8 cellular contexts compared by ENCODE assay signal in the genomic region with DNA sequence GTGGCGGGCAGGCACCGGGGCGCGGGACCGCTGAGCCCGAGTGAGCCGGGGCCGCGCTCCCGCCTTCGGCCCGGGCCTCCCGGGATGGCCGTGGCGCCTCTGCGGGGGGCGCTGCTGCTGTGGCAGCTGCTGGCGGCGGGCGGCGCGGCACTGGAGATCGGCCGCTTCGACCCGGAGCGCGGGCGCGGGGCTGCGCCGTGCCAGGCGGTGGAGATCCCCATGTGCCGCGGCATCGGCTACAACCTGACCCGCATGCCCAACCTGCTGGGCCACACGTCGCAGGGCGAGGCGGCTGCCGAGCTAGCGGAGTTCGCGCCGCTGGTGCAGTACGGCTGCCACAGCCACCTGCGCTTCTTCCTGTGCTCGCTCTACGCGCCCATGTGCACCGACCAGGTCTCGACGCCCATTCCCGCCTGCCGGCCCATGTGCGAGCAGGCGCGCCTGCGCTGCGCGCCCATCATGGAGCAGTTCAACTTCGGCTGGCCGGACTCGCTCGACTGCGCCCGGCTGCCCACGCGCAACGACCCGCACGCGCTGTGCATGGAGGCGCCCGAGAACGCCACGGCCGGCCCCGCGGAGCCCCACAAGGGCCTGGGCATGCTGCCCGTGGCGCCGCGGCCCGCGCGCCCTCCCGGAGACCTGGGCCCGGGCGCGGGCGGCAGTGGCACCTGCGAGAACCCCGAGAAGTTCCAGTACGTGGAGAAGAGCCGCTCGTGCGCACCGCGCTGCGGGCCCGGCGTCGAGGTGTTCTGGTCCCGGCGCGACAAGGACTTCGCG. TPM values are rescaled to one million over a fixed set of nuclear protein-coding genes. Genes with fewer than 3 reads are reported as not detected.
DNase-seq lines count a peak whose midpoint lies in the region; ATAC-seq and TF ChIP-seq lines count a peak whose summit lies in the region.

No MANE protein-coding gene starts in this region.

- H3K27me3 Mint-ChIP-seq in CD4-positive, CD25-positive, alpha-beta regulatory T cell = peaks cover 12% of the 10 kb centered on the region
- H3K27me3 Mint-ChIP-seq in T-helper 1 cell treated with Interleukin-12 subunit alpha and Interleukin-12 subunit beta and Interleukin-4 antibody, amounts not matched to agents 30 μg/mL and 1 μg/mL, for 36 hours (ENCODE audit: low read depth) = peaks cover 6% of the 10 kb centered on the region

- peaks cover 0 to 3% (median 0%) of the 10 kb centered on the region in 7 donors for H3K9me3 Mint-ChIP-seq in CD4-positive, CD25-positive, alpha-beta regulatory T cell
- no peaks in the 10 kb centered on the region for H3K9me3 Mint-ChIP-seq in T-helper 1 cell treated with Interleukin-12 subunit alpha and Interleukin-12 subunit beta and Interleukin-4 antibody, amounts not matched to agents 30 μg/mL and 1 μg/mL, for 36 hours

- H3K36me3 ChIP-seq in CD4-positive, CD25-positive, alpha-beta regulatory T cell (ENCODE audit: control insufficient read depth, insufficient read depth, low read length) = peaks cover under 1% of the 10 kb centered on the region
- H3K36me3 ChIP-seq in iPS-15b (ENCODE audit: control insufficient read depth, insufficient read depth, low read length) (no peaks in the 10 kb centered on the region), vagina (no peaks in the 10 kb centered on the region)

- no peak overlapping the region for H3K27ac Mint-ChIP-seq in CD4-positive, CD25-positive, alpha-beta regulatory T cell
- no peak overlapping the region for H3K27ac Mint-ChIP-seq in T-helper 1 cell treated with Interleukin-12 subunit alpha and Interleukin-12 subunit beta and Interleukin-4 antibody, amounts not matched to agents 30 μg/mL and 1 μg/mL, for 36 hours

- H3K9me3 ChIP-seq in CD4-positive, CD25-positive, alpha-beta regulatory T cell (ENCODE audit: control insufficient read depth in 2 of 2, low read length in 2 of 2) = no peaks in the 10 kb centered on the region
- H3K9me3 ChIP-seq in iPS-15b (ENCODE audit: control insufficient read depth, insufficient read depth, low read length) (no peaks in the 10 kb centered on the region), vagina (no peaks in the 10 kb centered on the region)

- H3K27me3 ChIP-seq in CD4-positive, CD25-positive, alpha-beta regulatory T cell (ENCODE audit: control insufficient read depth, insufficient read depth, low read length) = no peaks in the 10 kb centered on the region
- H3K27me3 ChIP-seq in iPS-15b (ENCODE audit: control insufficient read depth, insufficient read depth, low read length) = peaks cover 9% of the 10 kb centered on the region
- no peaks in the 10 kb centered on the region for H3K27me3 ChIP-seq in vagina

- TF ChIP-seq POLR2A in vagina (IDR thresholded peaks at IDR 0.05) = no peak

- peak in 1 of 3 donors; percentile 46 for DNase-seq in CD4-positive, CD25-positive, alpha-beta regulatory T cell
- DNase-seq in vagina (ENCODE audit: extremely low spot score in 2 of 2) (no peak), middle frontal gyrus (ENCODE audit: extremely low spot score, low spot score) (no peak), HK-2 (ENCODE audit: unreplicated experiment) (no peak), cerebellum (ENCODE audit: low spot score) (no peak)

- H3K4me1 ChIP-seq in CD4-positive, CD25-positive, alpha-beta regulatory T cell (ENCODE audit: control insufficient read depth, insufficient read depth, low read length, poor library complexity, severe bottlenecking) = peaks cover 3% of the 10 kb centered on the region
- H3K4me1 ChIP-seq in iPS-15b (ENCODE audit: control insufficient read depth, insufficient read depth, low read length) (no peaks in the 10 kb centered on the region), vagina (peaks cover 8% of the 10 kb centered on the region)

- peaks cover 0 to 8% (median 1%) of the 10 kb centered on the region in 4 donors for H3K4me1 Mint-ChIP-seq in CD4-positive, CD25-positive, alpha-beta regulatory T cell
- no peaks in the 10 kb centered on the region for H3K4me1 Mint-ChIP-seq in T-helper 1 cell treated with Interleukin-12 subunit alpha and Interleukin-12 subunit beta and Interleukin-4 antibody, amounts not matched to agents 30 μg/mL and 1 μg/mL, for 36 hours (ENCODE audit: low read depth)

- H3K4me3 Mint-ChIP-seq in CD4-positive, CD25-positive, alpha-beta regulatory T cell = peak overlapping the region in 1 of 4 donors; percentile 72
- H3K4me3 Mint-ChIP-seq in T-helper 1 cell treated with Interleukin-12 subunit alpha and Interleukin-12 subunit beta and Interleukin-4 antibody, amounts not matched to agents 30 μg/mL and 1 μg/mL, for 36 hours = peak overlapping the region; percentile 61

- intact Hi-C loops in vagina (cut with DNase I) = no loop called here

- peak; percentile 8 to 20 for ATAC-seq in CD4-positive, CD25-positive, alpha-beta regulatory T cell (ENCODE audit: low read depth in 2 of 2)
- peak; percentile 14 for ATAC-seq in GM21390 (IDR thresholded peaks at IDR 0.05; ENCODE audit: unreplicated experiment)

- TF ChIP-seq CTCF in vagina (IDR thresholded peaks at IDR 0.05) = no peak

- H3K4me3 ChIP-seq in CD4-positive, CD25-positive, alpha-beta regulatory T cell (ENCODE audit: low read depth, low read length) = no peak overlapping the region
- H3K4me3 ChIP-seq in iPS-15b (ENCODE audit: low read depth, low read length) = peak overlapping the region; percentile 26
- peak overlapping the region; percentile 33 to 48 for H3K4me3 ChIP-seq in vagina

- no peak overlapping the region for H3K27ac ChIP-seq in CD4-positive, CD25-positive, alpha-beta regulatory T cell (ENCODE audit: insufficient read depth, low read length, poor library complexity, severe bottlenecking)
- H3K27ac ChIP-seq in vagina = no peak overlapping the region

- H3K9ac ChIP-seq in iPS-15b (ENCODE audit: low read depth, low read length) = no peak overlapping the region

- H3K36me3 Mint-ChIP-seq in CD4-positive, CD25-positive, alpha-beta regulatory T cell = no peaks in the 10 kb centered on the region
- H3K36me3 Mint-ChIP-seq in T-helper 1 cell treated with Interleukin-12 subunit alpha and Interleukin-12 subunit beta and Interleukin-4 antibody, amounts not matched to agents 30 μg/mL and 1 μg/mL, for 36 hours (ENCODE audit: low read depth) = no peaks in the 10 kb centered on the region

RNA-seq across cellular contexts. Expression of a gene that starts 0.5 kb away (rescaled TPM):
- total RNA-seq in CD4-positive, CD25-positive, alpha-beta regulatory T cell = not detected
- under 1 TPM in 2 of 4 donors, not detected in 2; 0.13 to 0.15 TPM for polyA plus RNA-seq in CD4-positive, CD25-positive, alpha-beta regulatory T cell
- total RNA-seq in vagina = 1.7 TPM
- 1.5 TPM for total RNA-seq in cerebellum
